ENCODE assay signal across 17 cellular contexts in the genomic region with DNA sequence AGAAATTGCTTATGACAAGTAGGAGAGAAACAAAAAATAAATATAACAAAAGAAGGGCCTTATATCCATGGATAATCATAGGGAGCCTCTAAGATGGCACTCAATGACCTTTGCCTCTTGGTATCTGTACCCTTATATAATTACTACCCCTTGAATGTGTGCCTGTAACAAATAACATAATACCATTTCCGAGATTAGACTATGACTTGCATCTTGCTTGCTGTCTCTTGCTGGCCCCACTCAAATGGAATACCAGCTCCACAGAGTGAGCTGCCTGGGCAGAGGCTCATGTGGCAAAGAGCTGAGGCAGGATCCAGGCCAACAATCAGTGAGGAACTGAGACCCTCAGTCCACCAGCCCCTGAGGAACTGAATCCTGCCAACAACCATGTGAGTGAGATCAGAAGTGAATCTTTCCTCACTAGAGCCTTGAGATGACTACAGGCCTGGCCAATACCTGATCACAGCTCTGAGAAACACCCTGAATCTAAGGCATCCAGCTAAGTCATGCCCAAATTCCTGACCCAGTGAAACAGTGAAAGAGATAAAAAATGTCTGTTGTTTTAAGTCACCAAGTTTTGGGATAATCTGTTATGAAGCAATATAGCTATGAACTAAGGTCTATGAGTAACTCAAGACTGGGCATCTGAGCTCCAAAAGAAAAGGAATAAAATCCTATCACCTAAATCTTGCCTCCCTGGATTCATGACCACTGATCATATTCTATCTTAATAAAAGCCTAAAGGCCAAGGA. TPM values are rescaled to one million over a fixed set of nuclear protein-coding genes. Genes with fewer than 3 reads are reported as not detected.
DNase-seq lines count a peak whose midpoint lies in the region; ATAC-seq, FAIRE-seq and TF ChIP-seq lines count a peak whose summit lies in the region.
"Had no signal": no experiment of that assay in that cellular context is flagged by ENCODE, and none has a peak within 500 bp of the region (broad histone marks: within the 10 kb centered on the region; RNA-seq: fewer than 3 reads in every experiment).

No MANE protein-coding gene starts in this region.

- H3K4me1 ChIP-seq in trophoblast cell (ENCODE audit: control insufficient read depth in 1 of 2, insufficient read depth in 2 of 2, low read length in 2 of 2) = peaks cover 0 to 2% of the 10 kb centered on the region in 2 experiments
- peaks cover 27% of the 10 kb centered on the region for H3K4me1 ChIP-seq in CD4-positive, alpha-beta memory T cell (ENCODE audit: insufficient read depth, low read length)

- ATAC-seq in HG02884 (IDR thresholded peaks at IDR 0.05; ENCODE audit: unreplicated experiment) = peak; percentile 82
- no peak for ATAC-seq in GM19023 (IDR thresholded peaks at IDR 0.05; ENCODE audit: unreplicated experiment)
- ATAC-seq in HG03457 (IDR thresholded peaks at IDR 0.05; ENCODE audit: unreplicated experiment) = no peak
- ATAC-seq: activated CD4-positive, alpha-beta T cell treated with anti-CD3 and anti-CD28 coated beads for 36 hours; lower lobe of right lung; PC-3 had no signal

- H2AFZ ChIP-seq in trophoblast cell (ENCODE audit: insufficient read depth, low read length, poor library complexity) = no peak overlapping the region
- H2AFZ ChIP-seq: hepatocyte had no signal

- H3K27me3 ChIP-seq in trophoblast cell (ENCODE audit: insufficient read depth, low read length) = no peaks in the 10 kb centered on the region
- H3K27me3 ChIP-seq in CD4-positive, alpha-beta memory T cell (ENCODE audit: insufficient read depth, low read length) = no peaks in the 10 kb centered on the region
- H3K27me3 ChIP-seq: hepatocyte, testis had no signal

- H3K23ac ChIP-seq in trophoblast cell (ENCODE audit: low read length) = peak overlapping the region; percentile 46

- DNase-seq in GM12891 (ENCODE audit: insufficient read length, low spot score) (no peak), trophoblast cell (no peak), NCI-H1436 treated with DMSO at 0.1 percent for 48 hours (lab: John Stamatoyannopoulos, UW) (no peak)
- no peak for DNase-seq in CD4-positive, alpha-beta memory T cell
- DNase-seq: activated CD4-positive, alpha-beta T cell treated with anti-CD3 and anti-CD28 coated beads for 36 hours; CD4-positive, CD25-positive, alpha-beta regulatory T cell; lower lobe of right lung; NCI-H1436; PC-3; testis had no signal

- TF ChIP-seq POLR2A in GM12891 (IDR thresholded peaks at IDR 0.05; ENCODE audit: low read depth, low read length) = no peak

- no peak overlapping the region for H2BK120ac ChIP-seq in trophoblast cell (ENCODE audit: insufficient read depth, low read length, poor library complexity)

- H2BK12ac ChIP-seq in trophoblast cell (ENCODE audit: low read length) = no peak overlapping the region

- H3K27me3 Mint-ChIP-seq in brain = no peaks in the 10 kb centered on the region
- no peaks in the 10 kb centered on the region for H3K27me3 Mint-ChIP-seq in CD4-positive, alpha-beta memory T cell
- H3K27me3 Mint-ChIP-seq: activated CD4-positive, alpha-beta T cell treated with anti-CD3 and anti-CD28 coated beads for 36 hours; CD4-positive, CD25-positive, alpha-beta regulatory T cell had no signal

- intact Hi-C loops in CD4-positive, alpha-beta memory T cell (cut with micrococcal nuclease) = no loop called here

- H3K4me1 Mint-ChIP-seq in brain = peaks cover 17% of the 10 kb centered on the region
- H3K4me1 Mint-ChIP-seq in CD4-positive, alpha-beta memory T cell = peaks cover 26 to 54% (median 32%) of the 10 kb centered on the region in 4 donors

- H4K8ac ChIP-seq in trophoblast cell (ENCODE audit: low read depth, low read length) = no peak overlapping the region

- no CpG with 5 or more reads among the region's 1 CpG for WGBS in trophoblast cell (ENCODE audit: extremely low coverage, insufficient coverage, insufficient read length)

- peaks cover under 1% of the 10 kb centered on the region for H3K79me1 ChIP-seq in trophoblast cell (ENCODE audit: low read length)

- H3K4me3 ChIP-seq in trophoblast cell (ENCODE audit: low read depth, low read length) = no peak overlapping the region
- no peak overlapping the region for H3K4me3 ChIP-seq in CD4-positive, alpha-beta memory T cell (ENCODE audit: low read length in 2 of 2)
- H3K4me3 ChIP-seq: hepatocyte, lower lobe of right lung, testis had no signal

- peaks cover 0 to 1% of the 10 kb centered on the region in 2 experiments for H3K36me3 ChIP-seq in trophoblast cell (ENCODE audit: control insufficient read depth in 1 of 2, insufficient read depth in 2 of 2, low read length in 2 of 2)
- no peaks in the 10 kb centered on the region for H3K36me3 ChIP-seq in CD4-positive, alpha-beta memory T cell (ENCODE audit: insufficient read depth, low read length)

- peak overlapping the region; percentile 82 for H3K4ac ChIP-seq in trophoblast cell (ENCODE audit: low read depth, low read length)

- peaks cover 32% of the 10 kb centered on the region for H3K36me3 Mint-ChIP-seq in brain
- peaks cover 4 to 11% of the 10 kb centered on the region in 2 donors for H3K36me3 Mint-ChIP-seq in CD4-positive, alpha-beta memory T cell

- H3K4me3 Mint-ChIP-seq in brain = peak overlapping the region in 1 of 5 experiments; percentile 32
- no peak overlapping the region for H3K4me3 Mint-ChIP-seq in CD4-positive, alpha-beta memory T cell
- H3K4me3 Mint-ChIP-seq: activated CD4-positive, alpha-beta T cell treated with anti-CD3 and anti-CD28 coated beads for 36 hours; activated T-helper 1 cell treated with anti-CD3 and anti-CD28 coated beads, Interleukin-12 subunit alpha, Interleukin-12 subunit beta, Interleukin-2, Interleukin-4 antibody, amounts not matched to agents 30 ng/mL and 10 ng/mL and 1 ng/mL, durations not matched to agents 14 hours and 24 hours and 36 hours had no signal

- H3K27ac ChIP-seq in trophoblast cell (ENCODE audit: low read depth, low read length) = no peak overlapping the region
- no peak overlapping the region for H3K27ac ChIP-seq in CD4-positive, alpha-beta memory T cell (ENCODE audit: low read depth, low read length)
- H3K27ac ChIP-seq: hepatocyte, lower lobe of right lung, testis had no signal

- H2AK5ac ChIP-seq in trophoblast cell (ENCODE audit: low read length) = no peak overlapping the region

- TF ChIP-seq CTCF in brain (conservative IDR thresholded peaks at IDR 0.05) = no peak

- no peak overlapping the region for H3K18ac ChIP-seq in trophoblast cell (ENCODE audit: low read length)

- no peak overlapping the region for H2BK5ac ChIP-seq in trophoblast cell (ENCODE audit: low read depth, low read length, poor library complexity)

- H4K12ac ChIP-seq in trophoblast cell (ENCODE audit: low read depth, low read length) = no peak overlapping the region

- H3K14ac ChIP-seq in trophoblast cell (ENCODE audit: low read length) = no peak overlapping the region

- no peak overlapping the region for H3K4me2 ChIP-seq in trophoblast cell (ENCODE audit: low read length)
- H3K4me2 ChIP-seq: hepatocyte had no signal

- H4K91ac ChIP-seq in trophoblast cell (ENCODE audit: low read depth, low read length) = no peak overlapping the region

- POLR2A ChIA-PET in CD4-positive, alpha-beta memory T cell (lab: Charles Lee; ENCODE audit: partially characterized antibody) = interaction anchor here (1.0 kb wide), 1 partner anchor 15 kb away, joined by 3 read pairs; no protein-coding TSS in a partner anchor

- peaks cover under 1% of the 10 kb centered on the region for H3K79me2 ChIP-seq in trophoblast cell (ENCODE audit: control insufficient read depth, insufficient read depth, low read length, poor library complexity)

- no peaks in the 10 kb centered on the region for H3K9me3 ChIP-seq in trophoblast cell (ENCODE audit: insufficient read depth, low read depth, low read length)
- H3K9me3 ChIP-seq in CD4-positive, alpha-beta memory T cell (ENCODE audit: control insufficient read depth in 1 of 2, low read length in 2 of 2) = no peaks in the 10 kb centered on the region
- H3K9me3 ChIP-seq: lower lobe of right lung, testis had no signal

- CTCF ChIA-PET in CD4-positive, alpha-beta memory T cell (lab: Charles Lee; ENCODE audit: partially characterized antibody) = interaction anchor here (0.7 to 1.5 kb wide), 2 partner anchors 98 to 126 kb away, joined by 3 read pairs; no protein-coding TSS in a partner anchor

- peak; percentile 86 for FAIRE-seq in GM12891 (lab: Jason Lieb, UNC)
- FAIRE-seq: H1 had no signal

- H3K27ac Mint-ChIP-seq in brain = peak overlapping the region in 3 of 5 experiments; percentile 19 to 57 (median 49)
- H3K27ac Mint-ChIP-seq in CD4-positive, alpha-beta memory T cell = peak overlapping the region in 2 of 7 donors; percentile 8 to 38
- H3K27ac Mint-ChIP-seq: activated CD4-positive, alpha-beta T cell treated with anti-CD3 and anti-CD28 coated beads for 36 hours; activated T-helper 1 cell treated with anti-CD3 and anti-CD28 coated beads, Interleukin-12 subunit alpha, Interleukin-12 subunit beta, Interleukin-2, Interleukin-4 antibody, amounts not matched to agents 30 ng/mL and 10 ng/mL and 1 ng/mL, durations not matched to agents 14 hours and 24 hours and 36 hours had no signal

- H3K9me3 Mint-ChIP-seq in brain = peaks cover 0 to 3% (median 0%) of the 10 kb centered on the region in 5 experiments
- no peaks in the 10 kb centered on the region for H3K9me3 Mint-ChIP-seq in CD4-positive, alpha-beta memory T cell
- H3K9me3 Mint-ChIP-seq: activated T-helper 1 cell treated with anti-CD3 and anti-CD28 coated beads, Interleukin-12 subunit alpha, Interleukin-12 subunit beta, Interleukin-2, Interleukin-4 antibody, amounts not matched to agents 30 ng/mL and 10 ng/mL and 1 ng/mL, durations not matched to agents 14 hours and 24 hours and 36 hours; CD4-positive, CD25-positive, alpha-beta regulatory T cell had no signal

- H3K9ac ChIP-seq in trophoblast cell (ENCODE audit: low read length) = no peak overlapping the region

TF ChIP-seq in GM12891, 5 proteins besides CTCF, POLR2A, EP300 and RAD21:
- TF ChIP-seq SPI1 (IDR thresholded peaks at IDR 0.05; ENCODE audit: low read depth, low read length) = peak; percentile 97
- no peak for TF ChIP-seq TAF1 (IDR thresholded peaks at IDR 0.05; ENCODE audit: low read depth, low read length)

RNA-seq across cellular contexts. Expression of a gene that starts 5.5 kb away (rescaled TPM):
- polyA plus RNA-seq in GM12891 (2012; ENCODE audit: low read depth, missing spikeins) = 16.2 TPM
- 13.6 TPM for polyA plus RNA-seq in brain (ENCODE audit: insufficient read depth, low read depth, low replicate concordance)
- 14.8 and 15.5 TPM in 2 replicates for polyA plus RNA-seq in trophoblast cell (2013)
- 10 to 100 TPM; 18.2 to 21.4 TPM for total RNA-seq in CD4-positive, alpha-beta memory T cell
- polyA plus RNA-seq in CD4-positive, alpha-beta memory T cell = 10 to 100 TPM; 27.5 to 34.7 TPM
